Comparison of ENCODE assay signal across 1 cellular context in the genomic region with DNA sequence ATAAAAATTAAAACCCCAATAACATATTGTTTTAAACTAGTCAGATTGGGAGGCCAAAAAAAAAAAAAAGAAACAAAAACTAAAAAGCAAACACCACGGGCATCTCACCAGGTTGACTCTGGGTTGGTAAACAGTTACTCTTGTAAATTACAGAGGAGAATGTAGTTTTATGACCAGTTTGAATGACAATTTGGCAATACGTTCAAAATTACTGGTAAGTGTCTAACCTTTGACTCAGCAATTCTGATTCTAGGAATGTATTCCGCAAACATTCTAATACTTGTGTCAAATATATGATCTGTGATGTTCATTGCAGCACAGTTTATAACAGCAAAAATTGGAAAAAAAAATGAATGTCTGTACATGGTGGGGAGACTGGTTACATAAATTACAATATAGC.
TF ChIP-seq lines count a peak whose summit lies in the region.

No MANE protein-coding gene starts in this region.

TF ChIP-seq in A549, 52 proteins besides CTCF, POLR2A, EP300 and RAD21 (continued from another document):
- TF ChIP-seq BCL3 (IDR thresholded peaks at IDR 0.05) (no peak), NPAS2 (CRISPR knock-in tag; IDR thresholded peaks at IDR 0.05; ENCODE audit: borderline replicate concordance) (no peak), JUNB (IDR thresholded peaks at IDR 0.05) (no peak), KDM5A (IDR thresholded peaks at IDR 0.05) (no peak), FOSB (CRISPR knock-in tag; IDR thresholded peaks at IDR 0.05) (no peak), EHF (CRISPR knock-in tag; IDR thresholded peaks at IDR 0.05) (no peak), FOXS1 (CRISPR knock-in tag; IDR thresholded peaks at IDR 0.05) (no peak), ZSCAN20 (CRISPR knock-in tag; IDR thresholded peaks at IDR 0.05) (no peak), EHMT2 (IDR thresholded peaks at IDR 0.05; ENCODE audit: low read depth) (no peak), ESRRA (IDR thresholded peaks at IDR 0.05; ENCODE audit: borderline replicate concordance, low read length) (no peak), HOXA7 (CRISPR knock-in tag; IDR thresholded peaks at IDR 0.05) (no peak), E2F6 (IDR thresholded peaks at IDR 0.05; ENCODE audit: borderline replicate concordance, low read depth) (no peak), CBX8 (IDR thresholded peaks at IDR 0.05) (no peak), RARB (CRISPR knock-in tag; IDR thresholded peaks at IDR 0.05) (no peak), REST (IDR thresholded peaks at IDR 0.05) (no peak), FOSL2 (IDR thresholded peaks at IDR 0.05) (no peak), FOSL2 (CRISPR knock-in tag; IDR thresholded peaks at IDR 0.05) (no peak; the same call in 1 of the 2 replicates), CBX2 (IDR thresholded peaks at IDR 0.05; ENCODE audit: borderline replicate concordance, low read depth) (no peak), TFCP2L1 (CRISPR knock-in tag; IDR thresholded peaks at IDR 0.05) (no peak), MAX (IDR thresholded peaks at IDR 0.05) (peak; percentile 24; the same call in 1 of the 2 replicates), SMC3 (IDR thresholded peaks at IDR 0.05) (no peak)
- TF ChIP-seq, protein P1, sequence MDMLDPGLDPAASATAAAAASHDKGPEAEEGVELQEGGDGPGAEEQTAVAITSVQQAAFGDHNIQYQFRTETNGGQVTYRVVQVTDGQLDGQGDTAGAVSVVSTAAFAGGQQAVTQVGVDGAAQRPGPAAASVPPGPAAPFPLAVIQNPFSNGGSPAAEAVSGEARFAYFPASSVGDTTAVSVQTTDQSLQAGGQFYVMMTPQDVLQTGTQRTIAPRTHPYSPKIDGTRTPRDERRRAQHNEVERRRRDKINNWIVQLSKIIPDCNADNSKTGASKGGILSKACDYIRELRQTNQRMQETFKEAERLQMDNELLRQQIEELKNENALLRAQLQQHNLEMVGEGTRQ (IDR thresholded peaks at IDR 0.05): no peak
TF ChIP-seq in A549: peak in this region for 4.
